1 cellular context compared by ENCODE assay signal in genomic region chr1:115677570-115677969, GRCh38.
TF ChIP-seq lines count a peak whose summit lies in the region.

No MANE protein-coding gene starts in this region.

TF ChIP-seq in GM23338, 12 proteins besides CTCF, POLR2A, EP300 and RAD21 (continued from another document):
- TF ChIP-seq REST (IDR thresholded peaks at IDR 0.05; ENCODE audit: unreplicated experiment), result no peak
- no peak for TF ChIP-seq EZH2 (IDR thresholded peaks at IDR 0.05; ENCODE audit: low read depth, unreplicated experiment)
- TF ChIP-seq CREB1 (CRISPR knock-in tag; IDR thresholded peaks at IDR 0.05; ENCODE audit: low read depth), result no peak
- TF ChIP-seq NANOG (IDR thresholded peaks at IDR 0.05; ENCODE audit: borderline replicate concordance), result no peak
- TF ChIP-seq ETS1 (IDR thresholded peaks at IDR 0.05), result no peak
- no peak for TF ChIP-seq ZNF331 (CRISPR knock-in tag; IDR thresholded peaks at IDR 0.05; ENCODE audit: low read depth)
- no peak for TF ChIP-seq EZH2phosphoT487 (IDR thresholded peaks at IDR 0.05; ENCODE audit: unreplicated experiment)
- no peak for TF ChIP-seq ZNF462 (CRISPR knock-in tag; IDR thresholded peaks at IDR 0.05)
